In the genomic region with DNA sequence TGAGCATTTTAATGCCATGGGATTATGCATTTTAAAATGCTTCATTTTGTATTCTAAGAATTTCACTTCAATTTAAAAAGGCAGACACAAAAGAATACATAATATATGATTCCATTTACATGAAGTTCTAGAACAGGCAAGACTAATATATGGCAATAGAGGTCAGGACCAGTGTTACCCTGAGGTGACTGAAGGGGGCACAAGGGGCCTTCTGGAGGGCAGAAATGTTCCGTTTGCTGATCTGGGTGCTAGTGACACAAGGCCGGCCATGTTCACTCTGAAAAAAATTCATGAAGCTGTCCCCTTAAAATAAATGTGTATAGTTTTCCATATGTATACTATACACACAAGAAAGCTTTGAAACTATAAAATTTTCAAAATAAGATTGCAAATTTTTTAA, we compare ENCODE assay signal across 13 cellular contexts. TPM values are rescaled to one million over a fixed set of nuclear protein-coding genes. Genes with fewer than 3 reads are reported as not detected.
DNase-seq lines count a peak whose midpoint lies in the region; ATAC-seq, FAIRE-seq and TF ChIP-seq lines count a peak whose summit lies in the region.
"Had no signal": no experiment of that assay in that cellular context is flagged by ENCODE, and none has a peak within 500 bp of the region (broad histone marks: within the 10 kb centered on the region; RNA-seq: fewer than 3 reads in every experiment).

No MANE protein-coding gene starts in this region.

- H3K36me3 ChIP-seq in Karpas-422 (ENCODE audit: insufficient read depth, low read length), result peaks cover 9% of the 10 kb centered on the region; the same call in 1 of the 2 replicates
- no peaks in the 10 kb centered on the region for H3K36me3 ChIP-seq in H1 (ENCODE audit: control insufficient read depth in 2 of 4, insufficient read depth in 4 of 4, low read length in 3 of 4)

- H2BK12ac ChIP-seq in H1 (ENCODE audit: low read depth, low read length), result no peak overlapping the region

- no peaks in the 10 kb centered on the region for H3K9me2 ChIP-seq in Karpas-422 (replicated peaks; ENCODE audit: insufficient read depth, low read length)

- H3K79me2 ChIP-seq in Karpas-422 (ENCODE audit: low read length) (peaks cover 54% of the 10 kb centered on the region), H1 (ENCODE audit: control insufficient read depth in 1 of 2, insufficient read depth in 2 of 2, low read length in 2 of 2) (no peaks in the 10 kb centered on the region)

- no peak overlapping the region for H3K27ac Mint-ChIP-seq in stimulated activated naive CD8-positive, alpha-beta T cell treated with anti-CD3 and anti-CD28 coated beads, Interleukin-15, amount 100 ng/mL, for 72 hours
- H3K27ac Mint-ChIP-seq: activated T-helper 1 cell treated with anti-CD3 and anti-CD28 coated beads, Interleukin-12 subunit alpha, Interleukin-12 subunit beta, Interleukin-2, Interleukin-4 antibody, amounts not matched to agents 30 ng/mL and 10 ng/mL and 1 ng/mL, durations not matched to agents 14 hours and 24 hours and 36 hours; CD4-positive, alpha-beta memory T cell; stimulated activated memory B cell treated with anti-CD40 and anti-IgM and Interleukin-4, amounts not matched to agents 10 μg/mL and 1 μg/mL and 100 μg/mL, for 72 hours had no signal

- no peak overlapping the region for H4K5ac ChIP-seq in H1 (ENCODE audit: insufficient read length, low read depth, low read length)

- H3K23me2 ChIP-seq in H1 (ENCODE audit: low read depth, low read length), result no peaks in the 10 kb centered on the region

- CTCF ChIA-PET in H1 (lab: Charles Lee; ENCODE audit: partially characterized antibody), result interaction anchor here (0.6 to 2.4 kb wide), 30 partner anchors 8 to 261 kb away, joined by 3 to 22 read pairs (median 4); a partner anchor contains a TSS

- WGBS in H1 (ENCODE audit: extremely low coverage in 1 of 2, insufficient coverage in 1 of 2, insufficient read length in 1 of 2, insufficient replicate concordance in 2 of 2, low coverage in 1 of 2, low lambda C conversion rate in 2 of 2, missing lambda C conversion rate in 1 of 2), 2 experiments, result 61% methylated on average over 2 of the region's 2 CpGs; no CpG with 5 or more reads in 1 of the 2 experiments

- H4K20me1 ChIP-seq in Karpas-422 (ENCODE audit: insufficient read depth, low read depth, low read length) (no peaks in the 10 kb centered on the region), H1 (replicated peaks in 1 of 2; ENCODE audit: control insufficient read depth in 1 of 2, insufficient read depth in 2 of 2, low read length in 2 of 2) (no peaks in the 10 kb centered on the region)

- no peak for TF ChIP-seq EP300 in H1 (IDR thresholded peaks at IDR 0.05; ENCODE audit: borderline replicate concordance in 1 of 2, low read depth in 2 of 2, low read length in 2 of 2)

- no peak overlapping the region for H2BK20ac ChIP-seq in H1 (ENCODE audit: low read length)

- H3K4ac ChIP-seq in H1 (replicated peaks; ENCODE audit: insufficient read length, low read depth, low read length), result no peak overlapping the region

- TF ChIP-seq RAD21 in H1 (IDR thresholded peaks at IDR 0.05 in 1 of 2, conservative IDR thresholded peaks at IDR 0.05 in 1 of 2; ENCODE audit: low read depth in 2 of 2, low read length in 2 of 2), result peak; percentile 87 to 91

- H3K9me3 Mint-ChIP-seq in stimulated activated naive CD8-positive, alpha-beta T cell treated with anti-CD3 and anti-CD28 coated beads, Interleukin-15, amount 100 ng/mL, for 72 hours, result no peaks in the 10 kb centered on the region
- H3K9me3 Mint-ChIP-seq: activated T-helper 1 cell treated with anti-CD3 and anti-CD28 coated beads, Interleukin-12 subunit alpha, Interleukin-12 subunit beta, Interleukin-2, Interleukin-4 antibody, amounts not matched to agents 30 ng/mL and 10 ng/mL and 1 ng/mL, durations not matched to agents 14 hours and 24 hours and 36 hours; CD4-positive, alpha-beta memory T cell; stimulated activated memory B cell treated with anti-CD40 and anti-IgM and Interleukin-4, amounts not matched to agents 10 μg/mL and 1 μg/mL and 100 μg/mL, for 72 hours had no signal

- ATAC-seq in stimulated activated naive CD8-positive, alpha-beta T cell treated with anti-CD3 and anti-CD28 coated beads, Interleukin-15, Interleukin-2, amounts not matched to agents 100 U/mL and 50 U/mL, for 24 hours, result no peak
- ATAC-seq in stimulated activated naive CD8-positive, alpha-beta T cell treated with anti-CD3 and anti-CD28 coated beads, Interleukin-15, amount 100 ng/mL, for 72 hours, result no peak
- no peak for ATAC-seq in GM21381 (IDR thresholded peaks at IDR 0.05; ENCODE audit: unreplicated experiment)
- ATAC-seq: stimulated activated memory B cell treated with anti-CD40 and anti-IgM and Interleukin-4, amounts not matched to agents 10 μg/mL and 1 μg/mL and 100 μg/mL, for 72 hours had no signal

- no peak overlapping the region for H2BK120ac ChIP-seq in H1 (replicated peaks; ENCODE audit: low read depth, low read length)

- no peak overlapping the region for H3K4me3 ChIP-seq in Karpas-422 (ENCODE audit: low read length)
- H3K4me3 ChIP-seq in H1 (ENCODE audit: extremely low read depth in 1 of 4, insufficient read depth in 2 of 4, low read depth in 3 of 4, low read length in 4 of 4), result no peak overlapping the region

- H3K9me3 ChIP-seq in Karpas-422 (ENCODE audit: low read length), result no peaks in the 10 kb centered on the region
- no peaks in the 10 kb centered on the region for H3K9me3 ChIP-seq in H1 (ENCODE audit: insufficient read depth in 2 of 2, low read depth in 1 of 2, low read length in 1 of 2)

- no peak overlapping the region for H3K27ac ChIP-seq in Karpas-422 (ENCODE audit: low read length)
- no peak overlapping the region for H3K27ac ChIP-seq in H1 (ENCODE audit: low read depth, low read length)

- no peaks in the 10 kb centered on the region for H3K79me1 ChIP-seq in H1 (ENCODE audit: low read depth, low read length)

- H3K4me2 ChIP-seq in Karpas-422 (ENCODE audit: low read depth, low read length, poor library complexity, severe bottlenecking) (no peak overlapping the region), H1 (ENCODE audit: insufficient read depth in 1 of 2, low read depth in 2 of 2, low read length in 2 of 2) (no peak overlapping the region)

- no peak overlapping the region for H3K23ac ChIP-seq in H1 (ENCODE audit: insufficient read length)

- H3K4me1 Mint-ChIP-seq in stimulated activated naive CD8-positive, alpha-beta T cell treated with anti-CD3 and anti-CD28 coated beads, Interleukin-15, amount 100 ng/mL, for 72 hours, result no peaks in the 10 kb centered on the region

- H3K4me3 Mint-ChIP-seq in stimulated activated naive CD8-positive, alpha-beta T cell treated with anti-CD3 and anti-CD28 coated beads, Interleukin-15, amount 100 ng/mL, for 72 hours, result no peak overlapping the region
- H3K4me3 Mint-ChIP-seq: activated T-helper 1 cell treated with anti-CD3 and anti-CD28 coated beads, Interleukin-12 subunit alpha, Interleukin-12 subunit beta, Interleukin-2, Interleukin-4 antibody, amounts not matched to agents 30 ng/mL and 10 ng/mL and 1 ng/mL, durations not matched to agents 14 hours and 24 hours and 36 hours; CD4-positive, alpha-beta memory T cell; stimulated activated memory B cell treated with anti-CD40 and anti-IgM and Interleukin-4, amounts not matched to agents 10 μg/mL and 1 μg/mL and 100 μg/mL, for 72 hours had no signal

- H3K18ac ChIP-seq in H1 (ENCODE audit: extremely low read depth, low read length), result no peak overlapping the region

- no peak overlapping the region for H3K56ac ChIP-seq in H1 (replicated peaks; ENCODE audit: insufficient read length, low read depth, low read length)

- H3K14ac ChIP-seq in H1 (ENCODE audit: insufficient read length), result no peak overlapping the region

- no peak for TF ChIP-seq POLR2A in H1 (IDR thresholded peaks at IDR 0.05; ENCODE audit: control extremely low read depth in 1 of 2, low read depth in 2 of 2, low read length in 2 of 2)

- peaks cover 12% of the 10 kb centered on the region for H3K4me1 ChIP-seq in Karpas-422 (ENCODE audit: low read length)
- no peaks in the 10 kb centered on the region for H3K4me1 ChIP-seq in H1 (replicated peaks in 1 of 4; ENCODE audit: control insufficient read depth in 3 of 4, insufficient read depth in 4 of 4, low read length in 3 of 4)

- no peak overlapping the region for H2BK15ac ChIP-seq in H1 (ENCODE audit: low read length)

- H3K9ac ChIP-seq in Karpas-422 (ENCODE audit: low read length), result no peak overlapping the region
- no peak overlapping the region for H3K9ac ChIP-seq in H1 (replicated peaks in 1 of 4; ENCODE audit: extremely low read depth in 1 of 4, low read depth in 3 of 4, low read length in 3 of 4)

- no peak overlapping the region for H2AFZ ChIP-seq in Karpas-422 (ENCODE audit: low read length)
- no peak overlapping the region for H2AFZ ChIP-seq in H1 (ENCODE audit: low read length)

- TF ChIP-seq CTCF in H1 (IDR thresholded peaks at IDR 0.05; ENCODE audit: control extremely low read depth in 1 of 3, insufficient read depth in 1 of 3, low read depth in 1 of 3, low read length in 3 of 3) (peak; percentile 66 to 76 (median 68)), GM10266 (IDR thresholded peaks at IDR 0.05; ENCODE audit: control insufficient read depth, insufficient read depth, low read depth, missing control alignments) (no peak)

- H2BK5ac ChIP-seq in H1 (ENCODE audit: low read depth, low read length), result no peak overlapping the region

- no peaks in the 10 kb centered on the region for H3K27me3 Mint-ChIP-seq in stimulated activated naive CD8-positive, alpha-beta T cell treated with anti-CD3 and anti-CD28 coated beads, Interleukin-15, amount 100 ng/mL, for 72 hours
- H3K27me3 Mint-ChIP-seq: CD4-positive, alpha-beta memory T cell; stimulated activated memory B cell treated with anti-CD40 and anti-IgM and Interleukin-4, amounts not matched to agents 10 μg/mL and 1 μg/mL and 100 μg/mL, for 72 hours had no signal

- no peak overlapping the region for H2AK5ac ChIP-seq in H1 (ENCODE audit: low read depth, low read length)

- no peak for FAIRE-seq in H1 (lab: Jason Lieb, UNC)
- FAIRE-seq: small intestine had no signal

- H4K91ac ChIP-seq in H1 (replicated peaks; ENCODE audit: insufficient read length, low read length), result no peak overlapping the region

- DNase-seq in stimulated activated naive CD8-positive, alpha-beta T cell treated with anti-CD3 and anti-CD28 coated beads, Interleukin-15, Interleukin-2, amounts not matched to agents 100 U/mL and 50 U/mL, for 24 hours, result peak; percentile 11
- no peak for DNase-seq in stimulated activated naive CD8-positive, alpha-beta T cell treated with anti-CD3 and anti-CD28 coated beads, Interleukin-15, amount 100 ng/mL, for 72 hours
- DNase-seq in Karpas-422, result peak; percentile 71
- no peak for DNase-seq in H1 (ENCODE audit: low read depth in 1 of 2, low spot score in 2 of 2)
- DNase-seq in C1 segment of cervical spinal cord (lab: John Stamatoyannopoulos, UW), result no peak
- no peak for DNase-seq in GM10266 (ENCODE audit: extremely low spot score)
- DNase-seq in amygdala (lab: John Stamatoyannopoulos, UW), result no peak
- DNase-seq: CD4-positive, alpha-beta memory T cell; NCI-H510A; small intestine had no signal

- H3K27me3 ChIP-seq in Karpas-422 (ENCODE audit: low read length) (no peaks in the 10 kb centered on the region), H1 (replicated peaks in 1 of 4; ENCODE audit: control insufficient read depth in 3 of 4, extremely low read depth in 1 of 4, insufficient read depth in 3 of 4, low read length in 3 of 4) (no peaks in the 10 kb centered on the region)

- POLR2A ChIA-PET in H1 (lab: Charles Lee; ENCODE audit: partially characterized antibody), result interaction anchor here (1.2 to 1.6 kb wide), 2 partner anchors 112 to 175 kb away, joined by 3 to 4 read pairs; a partner anchor contains a TSS

- no peak overlapping the region for H4K8ac ChIP-seq in H1 (ENCODE audit: extremely low read depth, insufficient read depth, low read length)

RNA-seq across cellular contexts. Expression of a gene that starts 28.5 kb away (rescaled TPM):
- total RNA-seq in Karpas-422 (2014; rRNA removed; shearing (Covaris generic); ENCODE audit: low replicate concordance), result 13.6 and 15.1 TPM in 2 replicates
- 9.0 and 10.9 TPM in 2 replicates for total RNA-seq in H1 (2021; fragmentation: NEBNext Ultra II Directional; extraction: Animal tissue kit (Norgen Biotek cat#: 25700))
- polyA plus RNA-seq in H1 (2011; rRNA removed), result 2.8 and 4.5 TPM in 2 replicates
- polyA plus RNA-seq in H1 (2011; cell fraction: cytosol; rRNA removed), result 6.3 TPM
- 5.0 TPM for polyA plus RNA-seq in H1 (2011; cell fraction: nucleus; rRNA removed)
- polyA plus RNA-seq in H1 (2012, experiment 1 of 2), result 4.8 to 7.1 TPM (median 6.5 TPM) in 4 replicates
- 1.1 TPM for polyA plus RNA-seq in H1 (2012, experiment 2 of 2)
- 4.1 TPM for polyA plus RNA-seq in H1 (2013, experiment 1 of 2)
- 4.3 TPM for polyA plus RNA-seq in H1 (2013, experiment 2 of 2)
- polyA minus RNA-seq in H1 (2011; rRNA and poly(A)+ RNA removed), result 16.9 and 17.5 TPM in 2 replicates
- 5.8 TPM for polyA minus RNA-seq in H1 (2011; cell fraction: cytosol; rRNA and poly(A)+ RNA removed)
- polyA minus RNA-seq in H1 (2011; cell fraction: nucleus; rRNA and poly(A)+ RNA removed), result 36.7 TPM

Comparison
In these comparisons a context has a peak if more than half of its experiments do, and no peak if none do; other contexts are left out.
1. DNase-seq: peak in stimulated activated naive CD8-positive, alpha-beta T cell treated with anti-CD3 and anti-CD28 coated beads, Interleukin-15, Interleukin-2, amounts not matched to agents 100 U/mL and 50 U/mL, for 24 hours (single experiment) and Karpas-422 (single experiment); none in stimulated activated naive CD8-positive, alpha-beta T cell treated with anti-CD3 and anti-CD28 coated beads, Interleukin-15, amount 100 ng/mL, for 72 hours (0 of 2), H1 (0 of 2), C1 segment of cervical spinal cord (0 of 14), GM10266 (single experiment) and amygdala (0 of 56).